Comparison of ENCODE assay signal across 8 cellular contexts in the genomic region with DNA sequence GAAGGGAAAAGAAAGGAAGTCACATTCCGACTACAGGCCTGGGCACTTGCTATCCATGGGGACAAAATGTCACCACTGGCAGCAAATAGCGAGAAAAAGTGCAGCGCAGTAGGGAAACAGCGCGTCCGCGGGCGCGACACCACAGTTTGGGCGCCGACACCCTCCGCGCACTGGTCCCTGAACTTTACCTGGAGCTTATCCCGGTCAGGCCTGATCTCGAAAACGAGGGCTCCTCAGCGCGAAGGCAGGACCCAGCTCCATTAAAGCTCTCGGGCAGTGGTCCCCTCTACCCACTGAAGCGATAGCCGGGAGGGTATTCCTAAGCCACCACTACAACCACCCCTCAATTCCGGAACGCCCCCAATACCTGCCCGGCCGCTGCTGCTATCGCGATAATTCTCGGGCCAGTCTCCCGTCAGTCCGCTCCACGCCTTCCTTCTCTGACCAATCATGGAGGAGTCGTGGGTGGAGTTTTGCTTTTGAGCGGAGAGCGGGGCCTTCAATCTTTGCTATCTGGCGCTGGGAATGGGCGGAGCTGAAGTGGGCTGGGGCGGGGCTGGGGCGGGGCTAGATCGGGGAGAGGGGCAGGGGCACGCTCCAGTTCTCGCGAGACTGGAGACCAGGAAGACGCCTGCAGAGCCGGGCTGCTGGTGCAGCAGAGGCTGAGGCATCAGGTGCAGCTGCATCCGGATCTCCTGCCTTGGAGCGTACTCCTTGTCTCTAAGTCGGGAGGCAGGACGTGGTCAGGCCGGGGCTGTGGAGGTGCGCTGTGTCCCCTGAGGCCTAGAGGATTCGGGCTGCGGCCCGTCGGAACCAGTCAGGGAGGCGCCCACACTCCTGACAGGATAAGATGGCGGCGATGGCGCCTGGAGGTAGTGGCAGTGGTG. TPM values are rescaled to one million over a fixed set of nuclear protein-coding genes. Genes with fewer than 3 reads are reported as not detected.
DNase-seq lines count a peak whose midpoint lies in the region; ATAC-seq, FAIRE-seq and TF ChIP-seq lines count a peak whose summit lies in the region.

A gene with protein sequence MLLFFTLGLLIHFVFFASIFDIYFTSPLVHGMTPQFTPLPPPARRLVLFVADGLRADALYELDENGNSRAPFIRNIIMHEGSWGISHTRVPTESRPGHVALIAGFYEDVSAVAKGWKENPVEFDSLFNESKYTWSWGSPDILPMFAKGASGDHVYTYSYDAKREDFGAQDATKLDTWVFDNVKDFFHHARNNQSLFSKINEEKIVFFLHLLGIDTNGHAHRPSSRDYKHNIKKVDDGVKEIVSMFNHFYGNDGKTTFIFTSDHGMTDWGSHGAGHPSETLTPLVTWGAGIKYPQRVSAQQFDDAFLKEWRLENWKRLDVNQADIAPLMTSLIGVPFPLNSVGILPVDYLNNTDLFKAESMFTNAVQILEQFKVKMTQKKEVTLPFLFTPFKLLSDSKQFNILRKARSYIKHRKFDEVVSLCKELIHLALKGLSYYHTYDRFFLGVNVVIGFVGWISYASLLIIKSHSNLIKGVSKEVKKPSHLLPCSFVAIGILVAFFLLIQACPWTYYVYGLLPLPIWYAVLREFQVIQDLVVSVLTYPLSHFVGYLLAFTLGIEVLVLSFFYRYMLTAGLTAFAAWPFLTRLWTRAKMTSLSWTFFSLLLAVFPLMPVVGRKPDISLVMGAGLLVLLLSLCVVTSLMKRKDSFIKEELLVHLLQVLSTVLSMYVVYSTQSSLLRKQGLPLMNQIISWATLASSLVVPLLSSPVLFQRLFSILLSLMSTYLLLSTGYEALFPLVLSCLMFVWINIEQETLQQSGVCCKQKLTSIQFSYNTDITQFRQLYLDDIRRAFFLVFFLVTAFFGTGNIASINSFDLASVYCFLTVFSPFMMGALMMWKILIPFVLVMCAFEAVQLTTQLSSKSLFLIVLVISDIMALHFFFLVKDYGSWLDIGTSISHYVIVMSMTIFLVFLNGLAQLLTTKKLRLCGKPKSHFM (minus strand): TSS at position 401 of the 887 bp plus-strand sequence. CDS start 25,703 bp downstream, outside the sequence.
TSS of gene RELCH (plus strand) at position 600 of the 887 bp plus-strand sequence. CDS start at position 851, 251 bp downstream.

- no peaks in the 10 kb centered on the region for H3K27me3 Mint-ChIP-seq in natural killer cell (ENCODE audit: low read depth in 2 of 2)

- H3K9me2 ChIP-seq in Loucy (replicated peaks; ENCODE audit: low read depth, low read length) = no peaks in the 10 kb centered on the region

- peaks cover 6% of the 10 kb centered on the region for H3K36me3 Mint-ChIP-seq in natural killer cell

- TF ChIP-seq CTCF in Loucy (conservative IDR thresholded peaks at IDR 0.05; ENCODE audit: low read length) = no peak
- no peak for TF ChIP-seq CTCF in natural killer cell (IDR thresholded peaks at IDR 0.05)

- peak within 1 kb of the TSS; percentile 96 to 98 for H3K27ac Mint-ChIP-seq in natural killer cell

- H3K9me3 ChIP-seq in Loucy (ENCODE audit: insufficient read depth, low read depth, low read length) = no peaks in the 10 kb centered on the region

- peak within 1 kb of the TSS; percentile 91 for H3K9ac ChIP-seq in Loucy (ENCODE audit: low read depth, low read length, poor library complexity, severe bottlenecking)

- no peaks in the 10 kb centered on the region for H3F3A ChIP-seq in Loucy (ENCODE audit: low read depth)

- ATAC-seq in natural killer cell = peak; percentile 90 to 99 (median 94)

- peak within 1 kb of the TSS; percentile 98 for H3K4me2 ChIP-seq in Loucy (ENCODE audit: low read depth, low read length, poor library complexity, severe bottlenecking)

- H3K79me2 ChIP-seq in Loucy (ENCODE audit: insufficient read depth, low read length) = peaks cover 70% of the 10 kb centered on the region

- peak within 1 kb of the TSS; percentile 100 for H3K4me3 Mint-ChIP-seq in natural killer cell

- H3K4me3 ChIP-seq in Loucy (ENCODE audit: low read length, poor library complexity, severe bottlenecking) = peak within 1 kb of the TSS; percentile 99

- no peaks in the 10 kb centered on the region for H3K36me3 ChIP-seq in Loucy (ENCODE audit: insufficient read depth, low read length)

- peak; percentile 84 for TF ChIP-seq POLR2A in H54 (IDR thresholded peaks at IDR 0.05; ENCODE audit: low read depth, low read length)
- peak; percentile 94 for TF ChIP-seq POLR2A in Raji (IDR thresholded peaks at IDR 0.05; ENCODE audit: insufficient read depth, low read depth, low read length)

- H3K4me1 ChIP-seq in Loucy (ENCODE audit: insufficient read depth, low read length, poor library complexity, severe bottlenecking) = peaks cover 46% of the 10 kb centered on the region

- H4K20me1 ChIP-seq in Loucy (ENCODE audit: insufficient read depth, low read length, poor library complexity, severe bottlenecking) = peaks cover 37% of the 10 kb centered on the region

- peaks cover 60 to 61% of the 10 kb centered on the region in 2 donors for H3K4me1 Mint-ChIP-seq in natural killer cell

- peak; percentile 81 for FAIRE-seq in H54 (lab: Jason Lieb, UNC)

- H3K9me3 Mint-ChIP-seq in natural killer cell = no peaks in the 10 kb centered on the region

- DNase-seq in EL (peak; percentile 99), H54 (ENCODE audit: insufficient read length, low spot score) (peak; percentile 76), fibroblast of peridontal ligament (ENCODE audit: extremely low read depth) (peak; percentile 99), natural killer cell (peak; percentile 85)
- DNase-seq in activated T-helper 9 cell treated with anti-CD3 and anti-CD28 coated beads, Interleukin-2, amount 50 U/mL, for 16 hours (ENCODE audit: low read depth) = peak; percentile 88
- peak; percentile 96 for DNase-seq in stimulated activated naive CD4-positive, alpha-beta T cell treated with Interleukin-2 at 50 U/mL for 16 hours (lab: John Stamatoyannopoulos, UW)

- H2AFZ ChIP-seq in Loucy (ENCODE audit: low read length) = peak within 1 kb of the TSS; percentile 94

- intact Hi-C loops in natural killer cell (cut with micrococcal nuclease) = loop anchor here (1.0 to 10.0 kb wide), 3 partner anchors 340 to 528 kb away; partner anchors contain the start of gene PHLPP1

- peaks cover 7% of the 10 kb centered on the region for H3K27me3 ChIP-seq in Loucy (ENCODE audit: insufficient read depth, low read length, poor library complexity, severe bottlenecking)

RNA-seq across cellular contexts. Expression of the first gene that starts in this region (rescaled TPM):
- 10 to 100 TPM; 12.2 to 21.7 (median 20.1) TPM for total RNA-seq in natural killer cell

RNA-seq across cellular contexts. Expression of gene RELCH, which starts in this region (rescaled TPM):
- total RNA-seq in natural killer cell = 10 to 100 TPM; 60.1 to 69.9 (median 63.9) TPM

Comparison
In these comparisons a context has a peak if more than half of its experiments do, and no peak if none do; other contexts are left out.
1. Peak in every context shown above with its lines: DNase-seq, ATAC-seq and H3K4me3 ChIP-seq.